11 cellular contexts compared by ENCODE assay signal in the genomic region with DNA sequence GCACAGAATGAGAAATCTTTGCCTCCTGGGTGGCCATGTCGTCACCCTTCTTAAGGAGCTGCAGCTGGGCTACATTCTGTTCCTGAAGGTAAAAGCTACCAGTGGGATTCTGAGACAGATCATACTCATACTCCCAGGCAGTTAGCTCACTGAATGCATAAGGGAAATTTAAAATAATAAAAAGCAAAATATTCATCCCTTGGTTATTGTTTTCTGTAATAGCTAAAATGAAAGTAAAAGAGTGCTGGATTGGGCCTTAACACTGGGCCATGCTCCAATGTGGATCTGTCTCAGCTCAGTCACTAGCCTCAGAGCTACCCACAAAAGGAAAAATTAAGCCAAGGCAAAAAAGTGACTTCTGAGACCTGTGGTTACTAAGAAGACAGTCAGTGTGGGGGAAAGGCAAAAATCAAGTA. TPM values are rescaled to one million over a fixed set of nuclear protein-coding genes. Genes with fewer than 3 reads are reported as not detected.
DNase-seq lines count a peak whose midpoint lies in the region; ATAC-seq and TF ChIP-seq lines count a peak whose summit lies in the region.
"Had no signal": no experiment of that assay in that cellular context is flagged by ENCODE, and none has a peak within 500 bp of the region (broad histone marks: within the 10 kb centered on the region; RNA-seq: fewer than 3 reads in every experiment).

No MANE protein-coding gene starts in this region.

- H3K4me1 Mint-ChIP-seq in activated CD4-positive, alpha-beta T cell treated with anti-CD3 and anti-CD28 coated beads for 36 hours: peaks cover 39% of the 10 kb centered on the region
- H3K4me1 Mint-ChIP-seq in activated naive CD4-positive, alpha-beta T cell treated with anti-CD3 and anti-CD28 coated beads, Interleukin-2, amount 50 U/mL, for 24 hours: peaks cover 35% of the 10 kb centered on the region
- H3K4me1 Mint-ChIP-seq: memory B cell had no signal

- TF ChIP-seq EP300 in stomach (IDR thresholded peaks at IDR 0.05): no peak

- H3K4me3 Mint-ChIP-seq in activated CD4-positive, alpha-beta T cell treated with anti-CD3 and anti-CD28 coated beads for 36 hours: peak overlapping the region; percentile 66
- peak overlapping the region; percentile 81 for H3K4me3 Mint-ChIP-seq in activated naive CD4-positive, alpha-beta T cell treated with anti-CD3 and anti-CD28 coated beads, Interleukin-2, amount 50 U/mL, for 24 hours
- H3K4me3 Mint-ChIP-seq: memory B cell had no signal

- H3K36me3 Mint-ChIP-seq in activated CD4-positive, alpha-beta T cell treated with anti-CD3 and anti-CD28 coated beads for 36 hours (ENCODE audit: low read depth): no peaks in the 10 kb centered on the region
- H3K36me3 Mint-ChIP-seq in activated naive CD4-positive, alpha-beta T cell treated with anti-CD3 and anti-CD28 coated beads, Interleukin-2, amount 50 U/mL, for 24 hours: no peaks in the 10 kb centered on the region

- intact Hi-C loops in activated CD4-positive, alpha-beta T cell treated with anti-CD3 and anti-CD28 coated beads for 36 hours (cut with DNase I, micrococcal nuclease): loop anchor here in 1 of 2 experiments (1.0 kb wide), 2 partner anchors 9 to 18 kb away; partner anchors contain the start of genes DYNC2I1 and ESYT2
- intact Hi-C loops in right cardiac atrium (cut with DNase I): no loop called here
- intact Hi-C loops in stomach (cut with DNase I; ENCODE audit: low total_unique reads): no loop called here

- H3K4me3 ChIP-seq in right cardiac atrium (ENCODE audit: low read length): peak overlapping the region; percentile 18
- H3K4me3 ChIP-seq in stomach: peak overlapping the region in 1 of 4 donors; percentile 9

- no peaks in the 10 kb centered on the region for H3K4me1 ChIP-seq in right cardiac atrium (ENCODE audit: control insufficient read depth, insufficient read depth, low read length)
- peaks cover 0 to 9% (median 6%) of the 10 kb centered on the region in 4 donors for H3K4me1 ChIP-seq in stomach

- DNase-seq in activated CD4-positive, alpha-beta T cell treated with anti-CD3 and anti-CD28 coated beads for 36 hours: peak; percentile 39
- DNase-seq in activated CD4-positive, alpha-beta T cell treated with anti-CD3 and anti-CD28 coated beads for 1 hour: no peak
- no peak for DNase-seq in right cardiac atrium
- DNase-seq in stomach: no peak
- no peak for DNase-seq in stimulated activated naive CD4-positive, alpha-beta T cell treated with Interleukin-2 at 50 U/mL for 16 hours (lab: John Stamatoyannopoulos, UW)
- DNase-seq in retina: no peak
- DNase-seq: esophagus squamous epithelium, upper lobe of left lung had no signal

- H3K27ac Mint-ChIP-seq in activated CD4-positive, alpha-beta T cell treated with anti-CD3 and anti-CD28 coated beads for 36 hours: peak overlapping the region; percentile 95
- H3K27ac Mint-ChIP-seq in activated naive CD4-positive, alpha-beta T cell treated with anti-CD3 and anti-CD28 coated beads, Interleukin-2, amount 50 U/mL, for 24 hours: peak overlapping the region; percentile 99
- H3K27ac Mint-ChIP-seq: memory B cell had no signal

- CTCF ChIA-PET in activated CD4-positive, alpha-beta T cell treated with anti-CD3 and anti-CD28 coated beads for 36 hours (lab: Charles Lee): interaction anchor here (0.6 to 2.4 kb wide), 9 partner anchors 9 to 1416 kb away, joined by 3 to 13 read pairs (median 3); partner anchors contain the start of gene DYNC2I1

- 52% methylated on average over 1 of the region's 1 CpG for WGBS in right cardiac atrium
- 48 to 77% (median 71%) methylated on average over 1 of the region's 1 CpG for WGBS in stomach, 5 donors

- POLR2A ChIA-PET in activated CD4-positive, alpha-beta T cell treated with anti-CD3 and anti-CD28 coated beads for 36 hours (lab: Charles Lee): interaction anchor here (0.6 to 1.2 kb wide), 5 partner anchors 8 to 140 kb away, joined by 3 to 10 read pairs (median 5); no protein-coding TSS in a partner anchor

- H3K9me3 ChIP-seq in right cardiac atrium (ENCODE audit: control insufficient read depth, low read length) (no peaks in the 10 kb centered on the region), stomach (no peaks in the 10 kb centered on the region)
- H3K9me3 ChIP-seq: esophagus squamous epithelium, upper lobe of left lung had no signal

- H3K27ac ChIP-seq in right cardiac atrium (ENCODE audit: low read length): no peak overlapping the region
- H3K27ac ChIP-seq in stomach: peak overlapping the region in 3 of 5 donors; percentile 29 to 62 (median 36)

- TF ChIP-seq CTCF in stomach (IDR thresholded peaks at IDR 0.05): no peak

- no peaks in the 10 kb centered on the region for H3K27me3 Mint-ChIP-seq in activated CD4-positive, alpha-beta T cell treated with anti-CD3 and anti-CD28 coated beads for 36 hours
- no peaks in the 10 kb centered on the region for H3K27me3 Mint-ChIP-seq in activated naive CD4-positive, alpha-beta T cell treated with anti-CD3 and anti-CD28 coated beads, Interleukin-2, amount 50 U/mL, for 24 hours

- peak; percentile 81 for ATAC-seq in activated CD4-positive, alpha-beta T cell treated with anti-CD3 and anti-CD28 coated beads for 36 hours
- ATAC-seq in right cardiac atrium (peak; percentile 62 to 64), HG02610 (IDR thresholded peaks at IDR 0.05; ENCODE audit: unreplicated experiment) (no peak)

- H3K27me3 ChIP-seq in right cardiac atrium (ENCODE audit: control insufficient read depth, insufficient read depth) (no peaks in the 10 kb centered on the region), stomach (no peaks in the 10 kb centered on the region)
- H3K27me3 ChIP-seq: esophagus squamous epithelium, upper lobe of left lung had no signal

- no peak for TF ChIP-seq POLR2A in stomach (IDR thresholded peaks at IDR 0.05)

- no peaks in the 10 kb centered on the region for H3K9me3 Mint-ChIP-seq in activated CD4-positive, alpha-beta T cell treated with anti-CD3 and anti-CD28 coated beads for 36 hours (ENCODE audit: low read depth)
- H3K9me3 Mint-ChIP-seq in activated naive CD4-positive, alpha-beta T cell treated with anti-CD3 and anti-CD28 coated beads, Interleukin-2, amount 50 U/mL, for 24 hours: no peaks in the 10 kb centered on the region
- H3K9me3 Mint-ChIP-seq: memory B cell had no signal

- no peaks in the 10 kb centered on the region for H3K36me3 ChIP-seq in stomach
- H3K36me3 ChIP-seq: esophagus squamous epithelium, upper lobe of left lung had no signal

RNA-seq across cellular contexts. Expression of gene DYNC2I1, which starts 8.9 kb away (rescaled TPM):
- total RNA-seq in activated CD4-positive, alpha-beta T cell treated with anti-CD3 and anti-CD28 coated beads for 36 hours: 10 to 100 TPM; 14.0 to 15.2 TPM
- 10 to 100 TPM; 25.4 to 32.1 (median 28.6) TPM for total RNA-seq in right cardiac atrium
- polyA plus RNA-seq in right cardiac atrium: 28.7 TPM
- 10 to 100 TPM; 12.3 to 33.5 (median 22.0) TPM for total RNA-seq in stomach
- 1 to 10 TPM; 8.1 to 9.5 (median 8.2) TPM for polyA plus RNA-seq in stomach

RNA-seq across cellular contexts. Expression of gene ESYT2, which starts 18.1 kb away (rescaled TPM):
- 10 to 100 TPM; 68.5 to 73.7 TPM for total RNA-seq in activated CD4-positive, alpha-beta T cell treated with anti-CD3 and anti-CD28 coated beads for 36 hours
- total RNA-seq in right cardiac atrium (10 to 100 TPM; 48.2 to 84.7 (median 54.6) TPM), stomach (100 to 1,000 TPM in 2 of 5 donors, 10 to 100 TPM in 3; 21.6 to 137 (median 62.6) TPM)
- polyA plus RNA-seq in right cardiac atrium (29.0 TPM), stomach (10 to 100 TPM in 1 of 3 donors, 1 to 10 TPM in 2; 7.6 to 22.2 (median 7.8) TPM)
